Comparison of ENCODE assay signal across 10 cellular contexts in the genomic region with DNA sequence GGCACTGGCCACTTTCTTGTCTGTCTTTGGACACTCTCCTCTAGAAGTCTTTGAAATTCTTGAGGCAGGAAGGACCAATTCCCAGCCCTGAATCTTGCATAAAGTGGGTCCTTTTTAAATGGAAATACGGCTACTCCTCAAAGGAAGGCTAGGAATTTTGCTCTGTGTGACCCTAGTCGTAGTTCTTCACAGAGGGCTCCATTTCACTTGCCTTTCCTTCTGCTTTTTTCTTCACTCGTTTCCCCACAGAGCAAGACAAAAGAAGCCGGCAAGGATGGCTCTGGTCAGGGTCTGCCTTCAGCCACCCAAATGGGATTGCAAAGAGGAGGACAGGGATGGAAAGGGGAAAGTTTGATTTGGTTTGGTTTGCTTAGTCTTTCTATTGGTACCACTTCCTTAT. TPM values are rescaled to one million over a fixed set of nuclear protein-coding genes. Genes with fewer than 3 reads are reported as not detected.
A peak's percentile ranks its signal among the peaks of the same experiment; 100 is the strongest.
DNase-seq lines count a peak whose midpoint lies in the region; ATAC-seq and TF ChIP-seq lines count a peak whose summit lies in the region.
"Had no signal": no experiment of that assay in that cellular context is flagged by ENCODE, and none has a peak within 500 bp of the region (broad histone marks: within the 10 kb centered on the region; RNA-seq: fewer than 3 reads in every experiment).

No MANE protein-coding gene starts in this region.

- DNase-seq in ELF-1 (ENCODE audit: low read depth, low spot score) (peak; percentile 18), Peyer's patch (no peak), psoas muscle (no peak), NCI-H524 (lab: John Stamatoyannopoulos, UW) (no peak), SKM-1 (lab: John Stamatoyannopoulos, UW; ENCODE audit: unreplicated experiment) (no peak)
- no peak for DNase-seq in stimulated activated CD4-positive, alpha-beta T cell treated with anti-CD3 and anti-CD28 coated beads, Interleukin-4, amount 100 ng/mL, for 24 hours
- DNase-seq: foreskin keratinocyte, NCI-H2029 had no signal

- no peak for TF ChIP-seq CTCF in Peyer's patch (IDR thresholded peaks at IDR 0.05)
- no peak for TF ChIP-seq CTCF in psoas muscle (IDR thresholded peaks at IDR 0.05)

- no peak for TF ChIP-seq POLR2A in Peyer's patch (IDR thresholded peaks at IDR 0.05)

- H3K9me3 ChIP-seq in Peyer's patch (no peaks in the 10 kb centered on the region), esophagus (ENCODE audit: control insufficient read depth in 2 of 2, insufficient read depth in 1 of 2, low read depth in 1 of 2, low read length in 1 of 2) (peaks cover 0 to 3% of the 10 kb centered on the region in 2 donors), psoas muscle (no peaks in the 10 kb centered on the region)

- intact Hi-C loops in psoas muscle (cut with DNase I), result no loop called here

- H3K4me3 ChIP-seq in Peyer's patch (no peak overlapping the region), esophagus (ENCODE audit: low read depth in 1 of 2, low read length in 2 of 2) (no peak overlapping the region), psoas muscle (no peak overlapping the region)

- H3K27me3 ChIP-seq in Peyer's patch (no peaks in the 10 kb centered on the region), esophagus (ENCODE audit: control insufficient read depth in 1 of 2, insufficient read depth in 2 of 2, low read length in 2 of 2) (no peaks in the 10 kb centered on the region), psoas muscle (ENCODE audit: insufficient read depth in 3 of 3, low read length in 2 of 3) (peaks cover 0 to 14% (median 5%) of the 10 kb centered on the region in 3 donors)
- H3K27me3 ChIP-seq: foreskin keratinocyte had no signal

- H3K27ac ChIP-seq in Peyer's patch, result peak overlapping the region in 3 of 4 donors; percentile 93 to 96 (median 96)
- peak overlapping the region; percentile 9 to 64 for H3K27ac ChIP-seq in esophagus (ENCODE audit: low read depth in 2 of 2, low read length in 1 of 2)
- peak overlapping the region; percentile 74 for H3K27ac ChIP-seq in psoas muscle

- 55 to 66% methylated on average over 4 of the region's 4 CpGs for WGBS in esophagus, 2 donors
- WGBS in psoas muscle, 3 donors, result 36 to 42% (median 38%) methylated on average over 4 of the region's 4 CpGs

- no peaks in the 10 kb centered on the region for H3K36me3 ChIP-seq in Peyer's patch
- no peaks in the 10 kb centered on the region for H3K36me3 ChIP-seq in esophagus (ENCODE audit: control insufficient read depth in 2 of 2, insufficient read depth in 2 of 2, low read length in 1 of 2)
- no peaks in the 10 kb centered on the region for H3K36me3 ChIP-seq in psoas muscle (ENCODE audit: insufficient read depth in 1 of 2, low read depth in 1 of 2)

- H3K4me1 ChIP-seq in Peyer's patch (peaks cover 0 to 4% (median 2%) of the 10 kb centered on the region in 4 donors), esophagus (ENCODE audit: control insufficient read depth in 2 of 2, insufficient read depth in 2 of 2, low read length in 1 of 2) (no peaks in the 10 kb centered on the region), psoas muscle (no peaks in the 10 kb centered on the region)

- no peak for ATAC-seq in psoas muscle
- ATAC-seq in HG02623 (IDR thresholded peaks at IDR 0.05; ENCODE audit: unreplicated experiment), result no peak
- ATAC-seq: foreskin keratinocyte had no signal

RNA-seq across cellular contexts. Expression of a gene that starts 25.8 kb away (rescaled TPM):
- total RNA-seq in Peyer's patch, result 100 to 1,000 TPM; 313 to 404 (median 383) TPM
- 100 to 1,000 TPM; 162 to 196 TPM for polyA plus RNA-seq in esophagus
- total RNA-seq in psoas muscle, result 100 to 1,000 TPM in 1 of 4 donors, 10 to 100 TPM in 3; 85.1 to 152 (median 92.4) TPM
- polyA plus RNA-seq in psoas muscle, result 100 to 1,000 TPM in 1 of 3 donors, 10 to 100 TPM in 2; 75.2 to 168 (median 98.5) TPM

RNA-seq across cellular contexts. Expression of a gene that starts 41.2 kb away (rescaled TPM):
- total RNA-seq in Peyer's patch (10 to 100 TPM; 26.6 to 40.4 (median 33.8) TPM), psoas muscle (10 to 100 TPM; 20.1 to 26.3 (median 24.2) TPM)
- polyA plus RNA-seq in esophagus (10 to 100 TPM; 27.9 to 29.0 TPM), psoas muscle (10 to 100 TPM; 14.2 to 32.3 (median 30.8) TPM)

RNA-seq across cellular contexts. Expression of a gene that starts 42.0 kb away (rescaled TPM):
- 1 to 10 TPM; 1.7 to 9.0 (median 4.8) TPM for total RNA-seq in Peyer's patch
- polyA plus RNA-seq in esophagus, result 1 to 10 TPM; 3.7 to 4.8 TPM
- total RNA-seq in psoas muscle, result 1 to 10 TPM; 1.5 to 3.5 (median 1.8) TPM
- 1 to 10 TPM; 2.3 to 5.1 (median 3.5) TPM for polyA plus RNA-seq in psoas muscle

RNA-seq across cellular contexts. Expression of a gene that starts 56.1 kb away (rescaled TPM):
- total RNA-seq in Peyer's patch, result 100 to 1,000 TPM in 1 of 4 donors, 10 to 100 TPM in 3; 38.6 to 328 (median 45.2) TPM
- polyA plus RNA-seq in esophagus, result 10 to 100 TPM; 17.7 to 23.8 TPM
- 100 to 1,000 TPM in 1 of 4 donors, 10 to 100 TPM in 3; 64.2 to 108 (median 95.5) TPM for total RNA-seq in psoas muscle
- polyA plus RNA-seq in psoas muscle, result 100 to 1,000 TPM in 2 of 3 donors, 10 to 100 TPM in 1; 53.8 to 119 (median 108) TPM

Comparison
In these comparisons a context has a peak if more than half of its experiments do, and no peak if none do; other contexts are left out.
1. H3K27ac ChIP-seq: peak in every context shown above with its lines; median percentile 96 in Peyer's patch; 74 in psoas muscle; 36 in esophagus.